Comparison of ENCODE assay signal across 24 cellular contexts in genomic region chr6:161067749-161068148, GRCh38.
DNase-seq lines count a peak whose midpoint lies in the region; ATAC-seq, FAIRE-seq and TF ChIP-seq lines count a peak whose summit lies in the region.
"Had no signal": no experiment of that assay in that cellular context is flagged by ENCODE, and none has a peak within 500 bp of the region (broad histone marks: within the 10 kb centered on the region; RNA-seq: fewer than 3 reads in every experiment).

No MANE protein-coding gene starts in this region.

- DNase-seq in DMS79 (lab: John Stamatoyannopoulos, UW) (peak; percentile 29), NCI-H1417 treated with DMSO at 0.1 percent for 48 hours (lab: John Stamatoyannopoulos, UW) (peak; percentile 67), NCI-H2171 treated with DMSO at 0.1 percent for 48 hours (lab: John Stamatoyannopoulos, UW) (peak; percentile 80), sigmoid colon (no peak), type B pancreatic cell (ENCODE audit: extremely low spot score, unreplicated experiment) (no peak)
- no peak for DNase-seq in activated naive CD4-positive, alpha-beta T cell treated with Interleukin-2 at 50 U/mL for 16 hours
- DNase-seq: activated CD4-positive, alpha-beta memory T cell treated with anti-CD3 and anti-CD28 coated beads, Interleukin-2, amount 10 ng/mL, durations not matched to agents 7 days and 5 days; activated CD4-positive, CD25-positive, alpha-beta regulatory T cell; activated effector memory CD4-positive, alpha-beta T cell treated with Interleukin-2 at 50 U/mL for 16 hours; activated naive CD8-positive, alpha-beta T cell treated with anti-CD3 and anti-CD28 coated beads, Interleukin-2, amount 10 ng/mL, durations not matched to agents 7 days and 5 days; activated T-cell treated with anti-CD3 and anti-CD28 coated beads for 4 hours; CD4-positive, alpha-beta T cell; heart left ventricle; Karpas-422; left cardiac atrium; NCI-H345; Peyer's patch; stimulated activated CD4-positive, alpha-beta T cell treated with anti-CD3 and anti-CD28 coated beads, Interleukin-15, amount 100 ng/mL, for 24 hours; stomach; upper lobe of left lung had no signal

- TF ChIP-seq EP300 in sigmoid colon (IDR thresholded peaks at IDR 0.05), result no peak

- H3K27ac Mint-ChIP-seq in type B pancreatic cell, result no peak overlapping the region
- H3K27ac Mint-ChIP-seq: activated CD4-positive, alpha-beta memory T cell treated with anti-CD3 and anti-CD28 coated beads, Interleukin-2, amount 10 ng/mL, durations not matched to agents 7 days and 5 days; activated naive CD8-positive, alpha-beta T cell treated with anti-CD3 and anti-CD28 coated beads, Interleukin-2, amount 10 ng/mL, durations not matched to agents 7 days and 5 days; CD4-positive, alpha-beta T cell; memory B cell had no signal

- H3K27me3 ChIP-seq in sigmoid colon, result no peaks in the 10 kb centered on the region
- H3K27me3 ChIP-seq: heart left ventricle, Peyer's patch, stomach, upper lobe of left lung had no signal

- H3K36me3 ChIP-seq in sigmoid colon, result peaks cover 0 to 14% (median 0%) of the 10 kb centered on the region in 4 donors
- H3K36me3 ChIP-seq: Peyer's patch had no signal

- peaks cover 4% of the 10 kb centered on the region for H3K4me1 Mint-ChIP-seq in type B pancreatic cell (ENCODE audit: unreplicated experiment)

- 81 to 89% methylated on average over 3 of the region's 3 CpGs for WGBS in sigmoid colon, 2 donors

- H3K36me3 Mint-ChIP-seq in type B pancreatic cell, result peaks cover 8% of the 10 kb centered on the region

- H3K27ac ChIP-seq in sigmoid colon, result no peak overlapping the region
- H3K27ac ChIP-seq: heart left ventricle, Peyer's patch, stomach, upper lobe of left lung had no signal

- H3K27me3 Mint-ChIP-seq in type B pancreatic cell, result no peaks in the 10 kb centered on the region
- H3K27me3 Mint-ChIP-seq: activated CD4-positive, alpha-beta memory T cell treated with anti-CD3 and anti-CD28 coated beads, Interleukin-2, amount 10 ng/mL, durations not matched to agents 7 days and 5 days; activated naive CD8-positive, alpha-beta T cell treated with anti-CD3 and anti-CD28 coated beads, Interleukin-2, amount 10 ng/mL, durations not matched to agents 7 days and 5 days; CD4-positive, alpha-beta T cell; memory B cell; progenitor cell of endocrine pancreas had no signal

- H3K9me3 ChIP-seq in sigmoid colon, result no peaks in the 10 kb centered on the region
- H3K9me3 ChIP-seq: heart left ventricle, Peyer's patch, stomach, upper lobe of left lung had no signal

- no peak for TF ChIP-seq POLR2A in sigmoid colon (IDR thresholded peaks at IDR 0.05)

- H3K4me1 ChIP-seq in sigmoid colon, result no peaks in the 10 kb centered on the region
- H3K4me1 ChIP-seq: Peyer's patch, stomach, upper lobe of left lung had no signal

- H3K4me3 ChIP-seq in sigmoid colon, result no peak overlapping the region
- H3K4me3 ChIP-seq: heart left ventricle, Peyer's patch, stomach, upper lobe of left lung had no signal

- peak; percentile 61 for FAIRE-seq in endometrium (lab: Jason Lieb, UNC)

- no peak for TF ChIP-seq CTCF in sigmoid colon (IDR thresholded peaks at IDR 0.05)
- no peak for TF ChIP-seq CTCF in type B pancreatic cell (conservative IDR thresholded peaks at IDR 0.05)

- ATAC-seq in GM21515 (IDR thresholded peaks at IDR 0.05; ENCODE audit: unreplicated experiment), result no peak
- ATAC-seq: heart left ventricle, left cardiac atrium had no signal

- peaks cover 4% of the 10 kb centered on the region for H3K9me3 Mint-ChIP-seq in type B pancreatic cell
- H3K9me3 Mint-ChIP-seq: activated CD4-positive, alpha-beta memory T cell treated with anti-CD3 and anti-CD28 coated beads, Interleukin-2, amount 10 ng/mL, durations not matched to agents 7 days and 5 days; activated naive CD8-positive, alpha-beta T cell treated with anti-CD3 and anti-CD28 coated beads, Interleukin-2, amount 10 ng/mL, durations not matched to agents 7 days and 5 days; CD4-positive, alpha-beta T cell; memory B cell had no signal

- no peak overlapping the region for H3K4me3 Mint-ChIP-seq in type B pancreatic cell
- H3K4me3 Mint-ChIP-seq: activated CD4-positive, alpha-beta memory T cell treated with anti-CD3 and anti-CD28 coated beads, Interleukin-2, amount 10 ng/mL, durations not matched to agents 7 days and 5 days; activated naive CD8-positive, alpha-beta T cell treated with anti-CD3 and anti-CD28 coated beads, Interleukin-2, amount 10 ng/mL, durations not matched to agents 7 days and 5 days; CD4-positive, alpha-beta T cell; memory B cell had no signal

- intact Hi-C loops in sigmoid colon (cut with DNase I), result no loop called here

Comparison
In these comparisons a context has a peak if more than half of its experiments do, and no peak if none do; other contexts are left out.
1. DNase-seq: peak in DMS79 (single experiment), NCI-H1417 treated with DMSO at 0.1 percent for 48 hours (single experiment) and NCI-H2171 treated with DMSO at 0.1 percent for 48 hours (single experiment); none in sigmoid colon (single experiment), activated naive CD4-positive, alpha-beta T cell treated with Interleukin-2 at 50 U/mL for 16 hours (single experiment) and type B pancreatic cell (single experiment).